21 cellular contexts compared by ENCODE assay signal in the genomic region with DNA sequence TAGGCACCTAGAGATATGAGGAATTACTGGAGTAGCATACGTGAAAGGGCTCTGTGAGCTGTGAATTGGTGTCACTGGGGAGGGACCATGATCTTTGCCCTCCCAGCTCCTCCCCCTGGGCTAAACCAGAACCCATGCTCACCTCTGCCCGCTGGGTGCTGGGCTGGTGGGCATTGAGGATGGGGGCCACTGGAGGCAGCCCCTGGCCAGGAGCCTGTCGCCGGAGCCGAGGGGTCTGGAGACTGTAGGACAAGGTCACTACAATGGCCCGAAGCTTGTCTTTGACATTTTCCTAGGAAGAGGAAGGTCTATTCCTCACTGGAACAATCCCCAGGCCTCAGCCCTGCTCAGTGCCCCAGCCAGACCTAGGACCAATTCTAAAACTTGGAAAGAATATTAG.
"Had no signal": no experiment of that assay in that cellular context is flagged by ENCODE, and none has a peak within 500 bp of the region (broad histone marks: within the 10 kb centered on the region; RNA-seq: fewer than 3 reads in every experiment).

No MANE protein-coding gene starts in this region.

- H3K36me3 Mint-ChIP-seq: immature natural killer cell; naive B cell; stimulated activated memory B cell treated with anti-CD40 and anti-IgM and Interleukin-4, amounts not matched to agents 10 μg/mL and 1 μg/mL and 100 μg/mL, for 72 hours had no signal

- H3K4me3 ChIP-seq: colonic mucosa, esophagus squamous epithelium, left lung, lung, right atrium auricular region, testis, tibial nerve had no signal

- H3K27ac ChIP-seq: colonic mucosa, esophagus squamous epithelium, left lung, neutrophil, right atrium auricular region, testis had no signal

- H3K4me1 Mint-ChIP-seq: immature natural killer cell; stimulated activated memory B cell treated with anti-CD40 and anti-IgM and Interleukin-4, amounts not matched to agents 10 μg/mL and 1 μg/mL and 100 μg/mL, for 72 hours had no signal

- H3K27me3 Mint-ChIP-seq: stimulated activated memory B cell treated with anti-CD40 and anti-IgM and Interleukin-4, amounts not matched to agents 10 μg/mL and 1 μg/mL and 100 μg/mL, for 72 hours; stimulated activated naive CD8-positive, alpha-beta T cell treated with anti-CD3 and anti-CD28 coated beads, Interleukin-15, Interleukin-2, amounts not matched to agents 100 ng/mL and 50 ng/mL, for 24 hours had no signal

- ATAC-seq: left lung; stimulated activated memory B cell treated with anti-CD40 and anti-IgM and Interleukin-4, amounts not matched to agents 10 μg/mL and 1 μg/mL and 100 μg/mL, for 72 hours had no signal

- H3K9me3 ChIP-seq: colonic mucosa, esophagus squamous epithelium, left lung, neutrophil, right atrium auricular region, testis, tibial nerve had no signal

- H3K36me3 ChIP-seq: colonic mucosa, neutrophil had no signal

- H3K27ac Mint-ChIP-seq: immature natural killer cell; nephron progenitor cell; stimulated activated memory B cell treated with anti-CD40 and anti-IgM and Interleukin-4, amounts not matched to agents 10 μg/mL and 1 μg/mL and 100 μg/mL, for 72 hours; stimulated activated naive CD8-positive, alpha-beta T cell treated with anti-CD3 and anti-CD28 coated beads, Interleukin-15, Interleukin-2, amounts not matched to agents 100 ng/mL and 50 ng/mL, for 24 hours had no signal

- H3K4me3 Mint-ChIP-seq: immature natural killer cell; naive B cell; nephron progenitor cell; stimulated activated memory B cell treated with anti-CD40 and anti-IgM and Interleukin-4, amounts not matched to agents 10 μg/mL and 1 μg/mL and 100 μg/mL, for 72 hours; stimulated activated naive CD8-positive, alpha-beta T cell treated with anti-CD3 and anti-CD28 coated beads, Interleukin-15, Interleukin-2, amounts not matched to agents 100 ng/mL and 50 ng/mL, for 24 hours had no signal

- DNase-seq: cerebellar nuclear complex; colonic mucosa; dermis blood vessel endothelial cell; esophagus squamous epithelium; foreskin fibroblast; immature natural killer cell; mesenchymal stem cell; naive B cell; nephron progenitor cell; posterior cingulate gyrus; stimulated activated CD4-positive, alpha-beta T cell treated with anti-CD3 and anti-CD28 coated beads, Interleukin-15, amount 100 ng/mL, for 24 hours; stimulated activated CD4-positive, alpha-beta T cell treated with anti-CD3 and anti-CD28 coated beads, Interleukin-1b, Interleukin-23, amount 100 ng/mL, for 48 hours; stimulated activated CD4-positive, alpha-beta T cell treated with anti-CD3 and anti-CD28 coated beads, Interleukin-4, amount 100 ng/mL, for 24 hours; testis had no signal

- H3K4me1 ChIP-seq: colonic mucosa, left lung, testis had no signal

- H3K9me3 Mint-ChIP-seq: immature natural killer cell; naive B cell; nephron progenitor cell; stimulated activated memory B cell treated with anti-CD40 and anti-IgM and Interleukin-4, amounts not matched to agents 10 μg/mL and 1 μg/mL and 100 μg/mL, for 72 hours; stimulated activated naive CD8-positive, alpha-beta T cell treated with anti-CD3 and anti-CD28 coated beads, Interleukin-15, Interleukin-2, amounts not matched to agents 100 ng/mL and 50 ng/mL, for 24 hours had no signal

- H3K27me3 ChIP-seq: colonic mucosa, esophagus squamous epithelium, left lung, neutrophil, right atrium auricular region, testis, tibial nerve had no signal
